ENCODE assay signal across 8 cellular contexts in genomic region chr1:162023547-162024501, GRCh38. TPM values are rescaled to one million over a fixed set of nuclear protein-coding genes. Genes with fewer than 3 reads are reported as not detected.
DNase-seq lines count a peak whose midpoint lies in the region; ATAC-seq and TF ChIP-seq lines count a peak whose summit lies in the region.

TSS of gene OLFML2B (minus strand) at chr1:162023869. CDS start at chr1:162023430, 439 bp downstream.

- no peaks in the 10 kb centered on the region for H3K9me3 Mint-ChIP-seq in natural killer cell treated with Interleukin-12 subunit alpha and Interleukin-12 subunit beta and Interleukin-15 and Interleukin-18, amount 100 ng/mL, for 72 hours

- peak; percentile 96 for ATAC-seq in Panc1
- peak; percentile 86 to 91 for ATAC-seq in natural killer cell treated with Interleukin-12 subunit alpha and Interleukin-12 subunit beta and Interleukin-15 and Interleukin-18, amount 100 ng/mL, for 72 hours

- peaks cover 3% of the 10 kb centered on the region for H3K4me1 ChIP-seq in Panc1 (ENCODE audit: control insufficient read depth, insufficient read depth, low read length)
- H3K4me1 ChIP-seq in suprapubic skin: peaks cover 40% of the 10 kb centered on the region

- no peaks in the 10 kb centered on the region for H3K36me3 Mint-ChIP-seq in natural killer cell treated with Interleukin-12 subunit alpha and Interleukin-12 subunit beta and Interleukin-15 and Interleukin-18, amount 100 ng/mL, for 72 hours

- no peak for TF ChIP-seq EP300 in suprapubic skin (IDR thresholded peaks at IDR 0.05)

- TF ChIP-seq POLR2A in suprapubic skin (IDR thresholded peaks at IDR 0.05): no peak

- peak within 1 kb of the TSS; percentile 84 for H3K4me3 Mint-ChIP-seq in natural killer cell treated with Interleukin-12 subunit alpha and Interleukin-12 subunit beta and Interleukin-15 and Interleukin-18, amount 100 ng/mL, for 72 hours

- CTCF ChIA-PET in Panc1 (lab: Charles Lee): interaction anchor here (0.6 to 2.4 kb wide), 5 partner anchors 13 to 398 kb away, joined by 3 to 23 read pairs (median 8); no protein-coding TSS in a partner anchor

- DNase-seq in NCI-H345 (lab: John Stamatoyannopoulos, UW) (peak; percentile 25), NCI-H345 treated with DMSO at 0.1 percent for 48 hours (lab: John Stamatoyannopoulos, UW; ENCODE audit: unreplicated experiment) (no peak), HK-2 (ENCODE audit: unreplicated experiment) (peak; percentile 74), Panc1 (ENCODE audit: low read depth, low spot score) (peak; percentile 61), foreskin fibroblast (peak; percentile 81 to 90), suprapubic skin (ENCODE audit: low spot score in 2 of 2) (peak; percentile 80 to 88)
- DNase-seq in activated effector memory CD4-positive, alpha-beta T cell treated with anti-CD3 and anti-CD28 coated beads, Interleukin-2, amount 50 U/mL, for 16 hours: peak; percentile 79
- peak; percentile 73 for DNase-seq in natural killer cell treated with Interleukin-12 subunit alpha and Interleukin-12 subunit beta and Interleukin-15 and Interleukin-18, amount 100 ng/mL, for 72 hours (ENCODE audit: low spot score)

- no TSS peak for BruUV-seq in Panc1 (replicated peaks; lab: Mats Ljungman, UMichigan)

- intact Hi-C loops in Panc1 (cut with micrococcal nuclease; ENCODE audit: unreplicated experiment): no loop called here

- H3K27ac Mint-ChIP-seq in natural killer cell treated with Interleukin-12 subunit alpha and Interleukin-12 subunit beta and Interleukin-15 and Interleukin-18, amount 100 ng/mL, for 72 hours: no peak within 1 kb of the TSS

- H3K27me3 Mint-ChIP-seq in natural killer cell treated with Interleukin-12 subunit alpha and Interleukin-12 subunit beta and Interleukin-15 and Interleukin-18, amount 100 ng/mL, for 72 hours: peaks cover 47 to 70% of the 10 kb centered on the region in 2 donors

- H3K9me3 ChIP-seq in Panc1 (ENCODE audit: control insufficient read depth, insufficient read depth, low read depth, low read length) (no peaks in the 10 kb centered on the region), suprapubic skin (no peaks in the 10 kb centered on the region)

- 0% methylated on average over 61 of the region's 85 CpGs for WGBS in suprapubic skin

- peak within 1 kb of the TSS; percentile 77 to 89 for H3K4me3 ChIP-seq in Panc1 (ENCODE audit: low read depth in 2 of 2, low read length in 2 of 2)
- H3K4me3 ChIP-seq in foreskin fibroblast (ENCODE audit: low read depth in 1 of 2, low read length in 2 of 2): peak within 1 kb of the TSS; percentile 80 to 84
- H3K4me3 ChIP-seq in suprapubic skin: peak within 1 kb of the TSS; percentile 57

- POLR2A ChIA-PET in Panc1 (lab: Charles Lee): interaction anchor here (0.6 kb wide), 1 partner anchor 63 kb away, joined by 7 read pairs; no protein-coding TSS in a partner anchor

- H3K27me3 ChIP-seq in Panc1 (ENCODE audit: control insufficient read depth, insufficient read depth, low read length) (peaks cover 9% of the 10 kb centered on the region), suprapubic skin (peaks cover 13% of the 10 kb centered on the region)

- no peaks in the 10 kb centered on the region; the same call in 1 of the 2 replicates for H3K36me3 ChIP-seq in Panc1 (ENCODE audit: control insufficient read depth, insufficient read depth, low read length)
- no peaks in the 10 kb centered on the region for H3K36me3 ChIP-seq in suprapubic skin

- TF ChIP-seq CTCF in Panc1 (IDR thresholded peaks at IDR 0.05) (peak; percentile 50), foreskin fibroblast (IDR thresholded peaks at IDR 0.05; ENCODE audit: low read depth, low read length) (peak; percentile 31), suprapubic skin (IDR thresholded peaks at IDR 0.05) (no peak)

- H3K27ac ChIP-seq in Panc1 (ENCODE audit: low read length) (no peak within 1 kb of the TSS), suprapubic skin (peak within 1 kb of the TSS; percentile 57)

- peaks cover 15 to 17% of the 10 kb centered on the region in 2 donors for H3K4me1 Mint-ChIP-seq in natural killer cell treated with Interleukin-12 subunit alpha and Interleukin-12 subunit beta and Interleukin-15 and Interleukin-18, amount 100 ng/mL, for 72 hours (ENCODE audit: low read depth in 2 of 2)

- in situ Hi-C loops in Panc1 (cut with HindIII; ENCODE audit: low pct_unique_long_range_greater_than_20kb, low sequenced_read_pairs): no loop called here

RNA-seq across cellular contexts. Expression of gene OLFML2B, which starts in this region (rescaled TPM):
- total RNA-seq in Panc1 (2021; ENCODE audit: unreplicated experiment) (1.5 TPM), suprapubic skin (1 to 10 TPM; 2.7 to 5.2 (median 3.6) TPM)
- 2.7 TPM for polyA plus RNA-seq in Panc1 (2012; ENCODE audit: insufficient read length)
- total RNA-seq in natural killer cell treated with Interleukin-12 subunit alpha and Interleukin-12 subunit beta and Interleukin-15 and Interleukin-18, amount 100 ng/mL, for 72 hours: not detected

Comparison
In these comparisons a context has a peak if more than half of its experiments do, and no peak if none do; other contexts are left out.
1. Peak in DNase-seq and ATAC-seq in natural killer cell treated with Interleukin-12 subunit alpha and Interleukin-12 subunit beta and Interleukin-15 and Interleukin-18, amount 100 ng/mL, for 72 hours; RNA of the gene not detected or under 1 TPM.
2. CTCF ChIP-seq: peak in Panc1 (single experiment) and foreskin fibroblast (single experiment); none in suprapubic skin (0 of 2).
3. Peak in every context shown above with its lines, with median percentiles within 50 percentile points of each other: H3K4me3 ChIP-seq.